1 cellular context compared by ENCODE assay signal in the genomic region with DNA sequence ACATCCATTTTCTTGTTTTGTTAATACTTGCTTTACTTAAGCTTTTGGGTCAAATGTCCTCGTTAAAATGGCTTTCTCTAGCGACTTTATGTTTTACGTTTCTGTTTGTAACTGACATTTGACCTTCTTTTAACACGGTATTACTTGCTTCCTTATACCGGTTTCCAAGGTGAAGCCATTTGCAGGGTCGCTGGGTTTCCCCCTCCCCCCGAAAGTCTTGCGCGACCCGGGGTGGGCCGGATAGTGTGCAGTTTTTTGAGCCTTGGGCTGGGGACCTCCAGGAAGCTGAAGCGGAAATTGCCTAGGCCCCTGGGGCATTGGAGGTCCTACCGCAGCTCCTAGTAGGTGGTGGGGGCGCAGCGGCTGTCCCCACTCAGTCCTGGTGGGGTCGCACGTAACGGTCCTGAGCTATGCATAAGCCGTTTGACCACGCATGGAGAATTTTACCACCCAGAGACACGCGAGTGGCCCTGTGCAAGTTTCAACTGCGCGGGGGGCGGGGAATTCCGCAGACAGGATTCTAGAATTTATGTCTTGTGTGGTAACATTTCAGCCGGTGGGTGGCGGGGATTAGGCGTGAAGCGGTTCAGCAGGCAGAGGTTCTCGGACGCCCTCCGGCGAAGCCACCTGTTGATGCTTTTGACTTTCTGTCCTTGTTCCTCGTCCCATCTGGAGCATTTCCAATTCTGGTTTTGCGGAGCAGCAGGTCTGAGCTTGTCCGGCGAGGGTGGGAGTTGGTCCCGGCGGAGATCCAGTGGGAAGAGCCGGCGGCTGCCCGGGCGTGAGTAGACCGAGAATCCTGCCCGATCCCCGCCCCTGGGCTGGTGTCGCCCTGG.
A peak's percentile ranks its signal among the peaks of the same experiment; 100 is the strongest.
TF ChIP-seq lines count a peak whose summit lies in the region.

No MANE protein-coding gene starts in this region.

TF ChIP-seq in HepG2, 621 proteins besides CTCF, POLR2A, EP300 and RAD21 (continued from another document and continues in another):
- TF ChIP-seq, protein P1, sequence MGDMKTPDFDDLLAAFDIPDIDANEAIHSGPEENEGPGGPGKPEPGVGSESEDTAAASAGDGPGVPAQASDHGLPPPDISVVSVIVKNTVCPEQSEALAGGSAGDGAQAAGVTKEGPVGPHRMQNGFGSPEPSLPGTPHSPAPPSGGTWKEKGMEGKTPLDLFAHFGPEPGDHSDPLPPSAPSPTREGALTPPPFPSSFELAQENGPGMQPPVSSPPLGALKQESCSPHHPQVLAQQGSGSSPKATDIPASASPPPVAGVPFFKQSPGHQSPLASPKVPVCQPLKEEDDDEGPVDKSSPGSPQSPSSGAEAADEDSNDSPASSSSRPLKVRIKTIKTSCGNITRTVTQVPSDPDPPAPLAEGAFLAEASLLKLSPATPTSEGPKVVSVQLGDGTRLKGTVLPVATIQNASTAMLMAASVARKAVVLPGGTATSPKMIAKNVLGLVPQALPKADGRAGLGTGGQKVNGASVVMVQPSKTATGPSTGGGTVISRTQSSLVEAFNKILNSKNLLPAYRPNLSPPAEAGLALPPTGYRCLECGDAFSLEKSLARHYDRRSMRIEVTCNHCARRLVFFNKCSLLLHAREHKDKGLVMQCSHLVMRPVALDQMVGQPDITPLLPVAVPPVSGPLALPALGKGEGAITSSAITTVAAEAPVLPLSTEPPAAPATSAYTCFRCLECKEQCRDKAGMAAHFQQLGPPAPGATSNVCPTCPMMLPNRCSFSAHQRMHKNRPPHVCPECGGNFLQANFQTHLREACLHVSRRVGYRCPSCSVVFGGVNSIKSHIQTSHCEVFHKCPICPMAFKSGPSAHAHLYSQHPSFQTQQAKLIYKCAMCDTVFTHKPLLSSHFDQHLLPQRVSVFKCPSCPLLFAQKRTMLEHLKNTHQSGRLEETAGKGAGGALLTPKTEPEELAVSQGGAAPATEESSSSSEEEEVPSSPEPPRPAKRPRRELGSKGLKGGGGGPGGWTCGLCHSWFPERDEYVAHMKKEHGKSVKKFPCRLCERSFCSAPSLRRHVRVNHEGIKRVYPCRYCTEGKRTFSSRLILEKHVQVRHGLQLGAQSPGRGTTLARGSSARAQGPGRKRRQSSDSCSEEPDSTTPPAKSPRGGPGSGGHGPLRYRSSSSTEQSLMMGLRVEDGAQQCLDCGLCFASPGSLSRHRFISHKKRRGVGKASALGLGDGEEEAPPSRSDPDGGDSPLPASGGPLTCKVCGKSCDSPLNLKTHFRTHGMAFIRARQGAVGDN (CRISPR knock-in tag; IDR thresholded peaks at IDR 0.05) = peak; percentile 98
- TF ChIP-seq ZNF101 (CRISPR knock-in tag; IDR thresholded peaks at IDR 0.05; ENCODE audit: borderline replicate concordance, low read depth) (peak; percentile 95), HMGA1 (CRISPR knock-in tag; conservative IDR thresholded peaks at IDR 0.05) (no peak), ZNF33A (CRISPR knock-in tag; IDR thresholded peaks at IDR 0.05; ENCODE audit: borderline replicate concordance) (no peak), ZNF768 (CRISPR knock-in tag; IDR thresholded peaks at IDR 0.05) (no peak; the same call in 1 of the 2 replicates), GATAD2A (CRISPR knock-in tag; IDR thresholded peaks at IDR 0.05) (peak; percentile 85), ELF3 (CRISPR knock-in tag; IDR thresholded peaks at IDR 0.05) (peak; percentile 91), RXRA (CRISPR knock-in tag; IDR thresholded peaks at IDR 0.05) (peak; percentile 36; the same call in 1 of the 2 replicates), JUN (CRISPR knock-in tag; IDR thresholded peaks at IDR 0.05) (peak; percentile 65; the same call in 1 of the 2 replicates), ZFX (CRISPR knock-in tag; IDR thresholded peaks at IDR 0.05; ENCODE audit: low read depth) (peak; percentile 94)
- TF ChIP-seq, protein P2, sequence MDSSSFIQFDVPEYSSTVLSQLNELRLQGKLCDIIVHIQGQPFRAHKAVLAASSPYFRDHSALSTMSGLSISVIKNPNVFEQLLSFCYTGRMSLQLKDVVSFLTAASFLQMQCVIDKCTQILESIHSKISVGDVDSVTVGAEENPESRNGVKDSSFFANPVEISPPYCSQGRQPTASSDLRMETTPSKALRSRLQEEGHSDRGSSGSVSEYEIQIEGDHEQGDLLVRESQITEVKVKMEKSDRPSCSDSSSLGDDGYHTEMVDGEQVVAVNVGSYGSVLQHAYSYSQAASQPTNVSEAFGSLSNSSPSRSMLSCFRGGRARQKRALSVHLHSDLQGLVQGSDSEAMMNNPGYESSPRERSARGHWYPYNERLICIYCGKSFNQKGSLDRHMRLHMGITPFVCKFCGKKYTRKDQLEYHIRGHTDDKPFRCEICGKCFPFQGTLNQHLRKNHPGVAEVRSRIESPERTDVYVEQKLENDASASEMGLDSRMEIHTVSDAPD (CRISPR knock-in tag; IDR thresholded peaks at IDR 0.05) = no peak
- TF ChIP-seq, protein P3, sequence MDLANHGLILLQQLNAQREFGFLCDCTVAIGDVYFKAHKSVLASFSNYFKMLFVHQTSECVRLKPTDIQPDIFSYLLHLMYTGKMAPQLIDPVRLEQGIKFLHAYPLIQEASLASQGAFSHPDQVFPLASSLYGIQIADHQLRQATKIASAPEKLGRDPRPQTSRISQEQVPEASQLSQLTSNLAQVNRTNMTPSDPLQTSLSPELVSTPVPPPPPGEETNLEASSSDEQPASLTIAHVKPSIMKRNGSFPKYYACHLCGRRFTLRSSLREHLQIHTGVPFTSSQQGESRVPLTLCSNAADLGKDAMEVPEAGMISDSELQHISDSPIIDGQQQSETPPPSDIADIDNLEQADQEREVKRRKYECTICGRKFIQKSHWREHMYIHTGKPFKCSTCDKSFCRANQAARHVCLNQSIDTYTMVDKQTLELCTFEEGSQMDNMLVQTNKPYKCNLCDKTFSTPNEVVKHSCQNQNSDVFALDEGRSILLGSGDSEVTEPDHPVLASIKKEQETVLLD (CRISPR knock-in tag; IDR thresholded peaks at IDR 0.05; ENCODE audit: low read depth) = no peak
- TF ChIP-seq, protein P4, sequence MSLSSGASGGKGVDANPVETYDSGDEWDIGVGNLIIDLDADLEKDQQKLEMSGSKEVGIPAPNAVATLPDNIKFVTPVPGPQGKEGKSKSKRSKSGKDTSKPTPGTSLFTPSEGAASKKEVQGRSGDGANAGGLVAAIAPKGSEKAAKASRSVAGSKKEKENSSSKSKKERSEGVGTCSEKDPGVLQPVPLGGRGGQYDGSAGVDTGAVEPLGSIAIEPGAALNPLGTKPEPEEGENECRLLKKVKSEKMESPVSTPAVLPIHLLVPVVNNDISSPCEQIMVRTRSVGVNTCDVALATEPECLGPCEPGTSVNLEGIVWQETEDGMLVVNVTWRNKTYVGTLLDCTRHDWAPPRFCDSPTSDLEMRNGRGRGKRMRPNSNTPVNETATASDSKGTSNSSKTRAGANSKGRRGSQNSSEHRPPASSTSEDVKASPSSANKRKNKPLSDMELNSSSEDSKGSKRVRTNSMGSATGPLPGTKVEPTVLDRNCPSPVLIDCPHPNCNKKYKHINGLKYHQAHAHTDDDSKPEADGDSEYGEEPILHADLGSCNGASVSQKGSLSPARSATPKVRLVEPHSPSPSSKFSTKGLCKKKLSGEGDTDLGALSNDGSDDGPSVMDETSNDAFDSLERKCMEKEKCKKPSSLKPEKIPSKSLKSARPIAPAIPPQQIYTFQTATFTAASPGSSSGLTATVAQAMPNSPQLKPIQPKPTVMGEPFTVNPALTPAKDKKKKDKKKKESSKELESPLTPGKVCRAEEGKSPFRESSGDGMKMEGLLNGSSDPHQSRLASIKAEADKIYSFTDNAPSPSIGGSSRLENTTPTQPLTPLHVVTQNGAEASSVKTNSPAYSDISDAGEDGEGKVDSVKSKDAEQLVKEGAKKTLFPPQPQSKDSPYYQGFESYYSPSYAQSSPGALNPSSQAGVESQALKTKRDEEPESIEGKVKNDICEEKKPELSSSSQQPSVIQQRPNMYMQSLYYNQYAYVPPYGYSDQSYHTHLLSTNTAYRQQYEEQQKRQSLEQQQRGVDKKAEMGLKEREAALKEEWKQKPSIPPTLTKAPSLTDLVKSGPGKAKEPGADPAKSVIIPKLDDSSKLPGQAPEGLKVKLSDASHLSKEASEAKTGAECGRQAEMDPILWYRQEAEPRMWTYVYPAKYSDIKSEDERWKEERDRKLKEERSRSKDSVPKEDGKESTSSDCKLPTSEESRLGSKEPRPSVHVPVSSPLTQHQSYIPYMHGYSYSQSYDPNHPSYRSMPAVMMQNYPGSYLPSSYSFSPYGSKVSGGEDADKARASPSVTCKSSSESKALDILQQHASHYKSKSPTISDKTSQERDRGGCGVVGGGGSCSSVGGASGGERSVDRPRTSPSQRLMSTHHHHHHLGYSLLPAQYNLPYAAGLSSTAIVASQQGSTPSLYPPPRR (CRISPR knock-in tag; IDR thresholded peaks at IDR 0.05; ENCODE audit: borderline replicate concordance) = peak; percentile 77; the same call in 1 of the 2 replicates
- TF ChIP-seq, protein P5, sequence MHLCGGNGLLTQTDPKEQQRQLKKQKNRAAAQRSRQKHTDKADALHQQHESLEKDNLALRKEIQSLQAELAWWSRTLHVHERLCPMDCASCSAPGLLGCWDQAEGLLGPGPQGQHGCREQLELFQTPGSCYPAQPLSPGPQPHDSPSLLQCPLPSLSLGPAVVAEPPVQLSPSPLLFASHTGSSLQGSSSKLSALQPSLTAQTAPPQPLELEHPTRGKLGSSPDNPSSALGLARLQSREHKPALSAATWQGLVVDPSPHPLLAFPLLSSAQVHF (CRISPR knock-in tag; IDR thresholded peaks at IDR 0.05) = no peak
- TF ChIP-seq, protein P6, sequence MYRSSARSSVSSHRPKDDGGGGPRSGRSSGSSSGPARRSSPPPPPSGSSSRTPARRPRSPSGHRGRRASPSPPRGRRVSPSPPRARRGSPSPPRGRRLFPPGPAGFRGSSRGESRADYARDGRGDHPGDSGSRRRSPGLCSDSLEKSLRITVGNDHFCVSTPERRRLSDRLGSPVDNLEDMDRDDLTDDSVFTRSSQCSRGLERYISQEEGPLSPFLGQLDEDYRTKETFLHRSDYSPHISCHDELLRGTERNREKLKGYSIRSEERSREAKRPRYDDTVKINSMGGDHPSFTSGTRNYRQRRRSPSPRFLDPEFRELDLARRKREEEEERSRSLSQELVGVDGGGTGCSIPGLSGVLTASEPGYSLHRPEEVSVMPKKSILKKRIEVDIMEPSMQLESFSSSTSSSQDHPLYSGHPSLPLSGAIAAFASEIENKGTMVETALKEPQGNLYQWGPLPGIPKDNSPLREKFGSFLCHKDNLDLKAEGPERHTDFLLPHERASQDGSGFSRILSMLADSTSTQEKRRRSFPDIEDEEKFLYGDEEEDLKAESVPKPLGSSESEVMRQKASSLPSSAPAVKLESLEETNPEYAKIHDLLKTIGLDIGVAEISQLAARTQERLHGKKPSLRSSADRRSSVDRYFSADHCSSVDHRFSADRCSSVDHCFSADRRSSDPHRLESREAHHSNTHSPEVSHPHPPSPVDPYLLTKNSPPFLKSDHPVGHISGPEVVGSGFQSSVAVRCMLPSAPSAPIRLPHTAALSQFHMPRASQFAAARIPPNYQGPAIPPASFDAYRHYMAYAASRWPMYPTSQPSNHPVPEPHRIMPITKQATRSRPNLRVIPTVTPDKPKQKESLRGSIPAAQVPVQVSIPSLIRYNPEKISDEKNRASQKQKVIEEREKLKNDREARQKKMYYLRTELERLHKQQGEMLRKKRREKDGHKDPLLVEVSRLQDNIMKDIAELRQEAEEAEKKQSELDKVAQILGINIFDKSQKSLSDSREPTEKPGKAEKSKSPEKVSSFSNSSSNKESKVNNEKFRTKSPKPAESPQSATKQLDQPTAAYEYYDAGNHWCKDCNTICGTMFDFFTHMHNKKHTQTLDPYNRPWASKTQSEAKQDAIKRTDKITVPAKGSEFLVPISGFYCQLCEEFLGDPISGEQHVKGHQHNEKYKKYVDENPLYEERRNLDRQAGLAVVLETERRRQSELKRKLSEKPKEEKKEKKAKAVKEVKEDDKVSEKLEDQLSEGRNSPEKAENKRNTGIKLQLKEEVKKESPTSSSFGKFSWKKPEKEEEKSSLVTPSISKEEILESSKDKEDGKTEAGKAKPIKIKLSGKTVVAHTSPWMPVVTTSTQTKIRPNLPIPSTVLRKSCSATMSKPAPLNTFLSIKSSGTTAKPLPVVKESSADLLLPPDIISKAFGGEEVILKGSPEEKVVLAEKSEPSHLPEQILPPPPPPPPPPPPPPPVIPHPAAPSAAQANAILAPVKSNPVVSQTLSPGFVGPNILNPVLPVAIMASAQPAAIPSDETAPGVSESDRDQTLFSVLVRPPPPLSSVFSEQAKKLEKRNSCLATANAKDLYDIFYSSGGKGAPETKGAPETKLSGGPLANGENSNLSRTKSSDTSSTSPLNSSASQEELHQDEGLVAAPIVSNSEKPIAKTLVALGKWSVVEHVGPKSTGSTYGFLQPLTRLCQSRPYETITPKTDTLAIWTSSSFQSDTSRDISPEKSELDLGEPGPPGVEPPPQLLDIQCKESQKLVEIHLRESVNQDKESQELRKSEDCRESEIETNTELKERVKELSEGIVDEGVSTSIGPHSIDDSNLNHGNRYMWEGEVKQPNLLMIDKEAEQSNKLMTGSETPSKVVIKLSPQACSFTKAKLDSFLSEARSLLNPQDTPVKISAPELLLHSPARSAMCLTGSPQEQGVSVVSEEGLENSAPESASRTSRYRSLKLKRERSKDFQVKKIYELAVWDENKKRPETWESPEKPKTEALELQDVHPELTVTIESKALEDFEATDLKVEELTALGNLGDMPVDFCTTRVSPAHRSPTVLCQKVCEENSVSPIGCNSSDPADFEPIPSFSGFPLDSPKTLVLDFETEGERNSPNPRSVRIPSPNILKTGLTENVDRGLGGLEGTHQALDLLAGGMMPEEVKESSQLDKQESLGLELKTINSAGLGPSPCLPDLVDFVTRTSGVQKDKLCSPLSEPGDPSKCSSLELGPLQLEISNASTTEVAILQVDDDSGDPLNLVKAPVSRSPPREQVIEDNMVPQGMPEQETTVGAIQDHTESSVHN (CRISPR knock-in tag; IDR thresholded peaks at IDR 0.05) = peak; percentile 98
- TF ChIP-seq, protein P7, sequence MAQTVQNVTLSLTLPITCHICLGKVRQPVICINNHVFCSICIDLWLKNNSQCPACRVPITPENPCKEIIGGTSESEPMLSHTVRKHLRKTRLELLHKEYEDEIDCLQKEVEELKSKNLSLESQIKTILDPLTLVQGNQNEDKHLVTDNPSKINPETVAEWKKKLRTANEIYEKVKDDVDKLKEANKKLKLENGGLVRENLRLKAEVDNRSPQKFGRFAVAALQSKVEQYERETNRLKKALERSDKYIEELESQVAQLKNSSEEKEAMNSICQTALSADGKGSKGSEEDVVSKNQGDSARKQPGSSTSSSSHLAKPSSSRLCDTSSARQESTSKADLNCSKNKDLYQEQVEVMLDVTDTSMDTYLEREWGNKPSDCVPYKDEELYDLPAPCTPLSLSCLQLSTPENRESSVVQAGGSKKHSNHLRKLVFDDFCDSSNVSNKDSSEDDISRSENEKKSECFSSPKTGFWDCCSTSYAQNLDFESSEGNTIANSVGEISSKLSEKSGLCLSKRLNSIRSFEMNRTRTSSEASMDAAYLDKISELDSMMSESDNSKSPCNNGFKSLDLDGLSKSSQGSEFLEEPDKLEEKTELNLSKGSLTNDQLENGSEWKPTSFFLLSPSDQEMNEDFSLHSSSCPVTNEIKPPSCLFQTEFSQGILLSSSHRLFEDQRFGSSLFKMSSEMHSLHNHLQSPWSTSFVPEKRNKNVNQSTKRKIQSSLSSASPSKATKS (CRISPR knock-in tag; IDR thresholded peaks at IDR 0.05) = no peak
